In genomic region chr3:126848991-126849390, GRCh38 we compare ENCODE assay signal across 15 cellular contexts.
"Had no signal": no experiment of that assay in that cellular context is flagged by ENCODE, and none has a peak within 500 bp of the region (broad histone marks: within the 10 kb centered on the region; RNA-seq: fewer than 3 reads in every experiment).

No MANE protein-coding gene starts in this region.

- H3K9me3 ChIP-seq: psoas muscle, right lobe of liver, thoracic aorta had no signal

- H3K27ac ChIP-seq: dorsolateral prefrontal cortex, psoas muscle, right lobe of liver, thoracic aorta had no signal

- H3K27me3 ChIP-seq: dorsolateral prefrontal cortex, right lobe of liver had no signal

- H3K27ac Mint-ChIP-seq: activated naive CD4-positive, alpha-beta T cell treated with anti-CD3 and anti-CD28 coated beads for 36 hours; activated T-helper 2 cell treated with anti-CD3 and anti-CD28 coated beads, Interferon-gamma antibody, Interleukin-2, Interleukin-4, amounts not matched to agents 10 μg/mL and 5 μg/mL and 100 μg/mL, durations not matched to agents 14 hours and 24 hours and 36 hours; nephron progenitor cell; stimulated activated effector memory CD8-positive, alpha-beta T cell treated with anti-CD3 and anti-CD28 coated beads, Interleukin-12 subunit alpha, Interleukin-12 subunit beta, amount 100 ng/mL, for 72 hours had no signal

- DNase-seq: activated CD4-positive, alpha-beta T cell treated with anti-CD3 and anti-CD28 coated beads for 1 hour; activated naive CD4-positive, alpha-beta T cell treated with anti-CD3 and anti-CD28 coated beads for 36 hours; activated T-cell treated with anti-CD3 and anti-CD28 coated beads, Interleukin-2, amount 50 U/mL, for 1 hour; dorsolateral prefrontal cortex; hippocampal formation; nephron progenitor cell; psoas muscle; stimulated activated CD4-positive, alpha-beta T cell treated with anti-CD3 and anti-CD28 coated beads, Interleukin-1b, Interleukin-23, amount 100 ng/mL, for 48 hours; T-helper 1 cell; T1000 had no signal

- H3K36me3 ChIP-seq: right lobe of liver, thoracic aorta had no signal

- ATAC-seq: right lobe of liver; SK-N-SH treated with all-trans-retinoic acid at 6 μM for 48 hours; stimulated activated effector memory CD8-positive, alpha-beta T cell treated with anti-CD3 and anti-CD28 coated beads, Interleukin-12 subunit alpha, Interleukin-12 subunit beta, amount 100 ng/mL, for 72 hours had no signal

- H3K9me3 Mint-ChIP-seq: activated naive CD4-positive, alpha-beta T cell treated with anti-CD3 and anti-CD28 coated beads for 36 hours; activated T-helper 2 cell treated with anti-CD3 and anti-CD28 coated beads, Interferon-gamma antibody, Interleukin-2, Interleukin-4, amounts not matched to agents 10 μg/mL and 5 μg/mL and 100 μg/mL, durations not matched to agents 14 hours and 24 hours and 36 hours; nephron progenitor cell; stimulated activated effector memory CD8-positive, alpha-beta T cell treated with anti-CD3 and anti-CD28 coated beads, Interleukin-12 subunit alpha, Interleukin-12 subunit beta, amount 100 ng/mL, for 72 hours had no signal

- H3K4me1 ChIP-seq: right lobe of liver had no signal

- H3K36me3 Mint-ChIP-seq: stimulated activated effector memory CD8-positive, alpha-beta T cell treated with anti-CD3 and anti-CD28 coated beads, Interleukin-12 subunit alpha, Interleukin-12 subunit beta, amount 100 ng/mL, for 72 hours had no signal

- H3K4me3 ChIP-seq: dorsolateral prefrontal cortex, psoas muscle, right lobe of liver, thoracic aorta had no signal
